ENCODE assay signal across 8 cellular contexts in genomic region chr13:20495087-20496023, GRCh38. TPM values are rescaled to one million over a fixed set of nuclear protein-coding genes. Genes with fewer than 3 reads are reported as not detected.
DNase-seq lines count a peak whose midpoint lies in the region; ATAC-seq and TF ChIP-seq lines count a peak whose summit lies in the region.

No MANE protein-coding gene starts in this region.

- 19% methylated on average over 14 of the region's 14 CpGs for WGBS in liver

- peaks cover under 1% of the 10 kb centered on the region for H3K36me3 Mint-ChIP-seq in CD8-positive, alpha-beta T cell
- no peaks in the 10 kb centered on the region for H3K36me3 Mint-ChIP-seq in activated CD4-positive, alpha-beta T cell treated with anti-CD3 and anti-CD28 coated beads for 36 hours (ENCODE audit: low read depth)

- peak; percentile 98 for ATAC-seq in CD8-positive, alpha-beta T cell
- ATAC-seq in GM21619 (IDR thresholded peaks at IDR 0.05; ENCODE audit: unreplicated experiment) (peak; percentile 66), HG02610 (IDR thresholded peaks at IDR 0.05; ENCODE audit: unreplicated experiment) (no peak)
- ATAC-seq in activated CD4-positive, alpha-beta T cell treated with anti-CD3 and anti-CD28 coated beads for 36 hours, result peak; percentile 67

- peaks cover under 1% of the 10 kb centered on the region for H3K9me3 Mint-ChIP-seq in CD8-positive, alpha-beta T cell
- H3K9me3 Mint-ChIP-seq in activated CD4-positive, alpha-beta T cell treated with anti-CD3 and anti-CD28 coated beads for 36 hours (ENCODE audit: low read depth), result peaks cover 4% of the 10 kb centered on the region

- no peak overlapping the region for H3K4me3 Mint-ChIP-seq in CD8-positive, alpha-beta T cell
- no peak overlapping the region for H3K4me3 Mint-ChIP-seq in activated CD4-positive, alpha-beta T cell treated with anti-CD3 and anti-CD28 coated beads for 36 hours

- H3K36me3 ChIP-seq in CD8-positive, alpha-beta T cell (ENCODE audit: insufficient read depth, low read length), result no peaks in the 10 kb centered on the region
- peaks cover 0 to 6% (median under 1%) of the 10 kb centered on the region in 4 donors for H3K36me3 ChIP-seq in liver (ENCODE audit: control insufficient read depth in 4 of 4, insufficient read depth in 3 of 4, low read depth in 1 of 4, low read length in 3 of 4)

- no peaks in the 10 kb centered on the region for H3K4me1 ChIP-seq in CD8-positive, alpha-beta T cell (ENCODE audit: insufficient read depth, low read length)
- H3K4me1 ChIP-seq in liver (ENCODE audit: control insufficient read depth in 4 of 4, insufficient read depth in 4 of 4, low read length in 3 of 4), result peaks cover 4 to 37% (median 17%) of the 10 kb centered on the region in 4 donors

- POLR2A ChIA-PET in CD8-positive, alpha-beta T cell (lab: Charles Lee), result no interaction called here
- POLR2A ChIA-PET in activated CD4-positive, alpha-beta T cell treated with anti-CD3 and anti-CD28 coated beads for 36 hours (lab: Charles Lee), result no interaction called here

- H3K4me3 ChIP-seq in CD8-positive, alpha-beta T cell (ENCODE audit: low read depth, low read length), result no peak overlapping the region
- peak overlapping the region; percentile 39 for H3K4me3 ChIP-seq in coronary artery
- no peak overlapping the region for H3K4me3 ChIP-seq in liver (ENCODE audit: low read depth in 1 of 3, low read length in 3 of 3)

- no peak overlapping the region for H3K27ac Mint-ChIP-seq in CD8-positive, alpha-beta T cell
- H3K27ac Mint-ChIP-seq in activated CD4-positive, alpha-beta T cell treated with anti-CD3 and anti-CD28 coated beads for 36 hours, result no peak overlapping the region

- no peak overlapping the region for H3K27ac ChIP-seq in CD8-positive, alpha-beta T cell (ENCODE audit: low read depth, low read length)
- no peak overlapping the region for H3K27ac ChIP-seq in coronary artery
- H3K27ac ChIP-seq in liver (ENCODE audit: low read depth in 1 of 2, low read length in 2 of 2), result peak overlapping the region; percentile 44 to 56

- CTCF ChIA-PET in CD8-positive, alpha-beta T cell (lab: Charles Lee), result interaction anchor here (0.6 to 6.0 kb wide), 37 partner anchors 10 to 434 kb away, joined by 3 to 84 read pairs (median 3); no protein-coding TSS in a partner anchor
- CTCF ChIA-PET in activated CD4-positive, alpha-beta T cell treated with anti-CD3 and anti-CD28 coated beads for 36 hours (lab: Charles Lee), result interaction anchor here (0.6 to 5.9 kb wide), 22 partner anchors 9 to 430 kb away, joined by 3 to 64 read pairs (median 5); partner anchors contain the start of gene IL17D

- no peaks in the 10 kb centered on the region for H3K27me3 ChIP-seq in CD8-positive, alpha-beta T cell (ENCODE audit: insufficient read depth, low read length)
- no peaks in the 10 kb centered on the region for H3K27me3 ChIP-seq in liver (ENCODE audit: control insufficient read depth in 4 of 4, insufficient read depth in 4 of 4, low read length in 3 of 4)

- no peaks in the 10 kb centered on the region for H3K27me3 Mint-ChIP-seq in CD8-positive, alpha-beta T cell (ENCODE audit: low read depth)
- no peaks in the 10 kb centered on the region for H3K27me3 Mint-ChIP-seq in activated CD4-positive, alpha-beta T cell treated with anti-CD3 and anti-CD28 coated beads for 36 hours

- TF ChIP-seq RAD21 in liver (IDR thresholded peaks at IDR 0.05), result peak; percentile 95 to 96

- DNase-seq in CD8-positive, alpha-beta T cell, result peak; percentile 25 to 75 (median 55)
- peak; percentile 40 for DNase-seq in NCI-H460 (ENCODE audit: extremely low read depth, low read depth)
- DNase-seq in activated CD4-positive, alpha-beta T cell treated with anti-CD3 and anti-CD28 coated beads for 36 hours, result peak; percentile 65
- no peak for DNase-seq in coronary artery (ENCODE audit: low spot score)
- DNase-seq in stimulated activated CD4-positive, alpha-beta T cell treated with anti-CD3 and anti-CD28 coated beads, TNF-alpha, amount 100 ng/mL, for 24 hours (ENCODE audit: low read depth in 3 of 3), result peak in 2 of 3 experiments; percentile 31 to 48

- peaks cover 15% of the 10 kb centered on the region for H3K4me1 Mint-ChIP-seq in CD8-positive, alpha-beta T cell (ENCODE audit: low read depth)
- no peaks in the 10 kb centered on the region for H3K4me1 Mint-ChIP-seq in activated CD4-positive, alpha-beta T cell treated with anti-CD3 and anti-CD28 coated beads for 36 hours

- TF ChIP-seq CTCF in CD8-positive, alpha-beta T cell (IDR thresholded peaks at IDR 0.05), result peak; percentile 99
- TF ChIP-seq CTCF in coronary artery (IDR thresholded peaks at IDR 0.05) (peak; percentile 89), liver (IDR thresholded peaks at IDR 0.05; ENCODE audit: low read depth, low read length, missing input control) (peak; percentile 99)

- H3K9me3 ChIP-seq in CD8-positive, alpha-beta T cell (ENCODE audit: low read length), result no peaks in the 10 kb centered on the region
- H3K9me3 ChIP-seq in liver (ENCODE audit: control insufficient read depth in 4 of 4, low read length in 3 of 4), result no peaks in the 10 kb centered on the region

- peak overlapping the region in 1 of 2 donors; percentile 49 for H3K9ac ChIP-seq in liver (ENCODE audit: low read depth in 1 of 2, low read length in 2 of 2)

- intact Hi-C loops in CD8-positive, alpha-beta T cell (cut with DNase I, micrococcal nuclease), result loop anchor here (1.0 to 5.0 kb wide), 9 partner anchors 87 to 982 kb away; partner anchors contain the start of gene EEF1AKMT1 (in 1 of the 2)
- intact Hi-C loops in activated CD4-positive, alpha-beta T cell treated with anti-CD3 and anti-CD28 coated beads for 36 hours (cut with DNase I, micrococcal nuclease), result loop anchor here (1.0 to 5.0 kb wide), 9 partner anchors 92 to 982 kb away; partner anchors contain the start of gene IL17D (in 1 of the 2)

TF ChIP-seq in liver, 16 proteins besides CTCF, POLR2A, EP300 and RAD21:
- TF ChIP-seq, protein P1, sequence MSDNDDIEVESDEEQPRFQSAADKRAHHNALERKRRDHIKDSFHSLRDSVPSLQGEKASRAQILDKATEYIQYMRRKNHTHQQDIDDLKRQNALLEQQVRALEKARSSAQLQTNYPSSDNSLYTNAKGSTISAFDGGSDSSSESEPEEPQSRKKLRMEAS (IDR thresholded peaks at IDR 0.05), result peak; percentile 42
- TF ChIP-seq YY1 (IDR thresholded peaks at IDR 0.05), result no peak
- no peak for TF ChIP-seq JUND (IDR thresholded peaks at IDR 0.05)
- TF ChIP-seq, protein P2, sequence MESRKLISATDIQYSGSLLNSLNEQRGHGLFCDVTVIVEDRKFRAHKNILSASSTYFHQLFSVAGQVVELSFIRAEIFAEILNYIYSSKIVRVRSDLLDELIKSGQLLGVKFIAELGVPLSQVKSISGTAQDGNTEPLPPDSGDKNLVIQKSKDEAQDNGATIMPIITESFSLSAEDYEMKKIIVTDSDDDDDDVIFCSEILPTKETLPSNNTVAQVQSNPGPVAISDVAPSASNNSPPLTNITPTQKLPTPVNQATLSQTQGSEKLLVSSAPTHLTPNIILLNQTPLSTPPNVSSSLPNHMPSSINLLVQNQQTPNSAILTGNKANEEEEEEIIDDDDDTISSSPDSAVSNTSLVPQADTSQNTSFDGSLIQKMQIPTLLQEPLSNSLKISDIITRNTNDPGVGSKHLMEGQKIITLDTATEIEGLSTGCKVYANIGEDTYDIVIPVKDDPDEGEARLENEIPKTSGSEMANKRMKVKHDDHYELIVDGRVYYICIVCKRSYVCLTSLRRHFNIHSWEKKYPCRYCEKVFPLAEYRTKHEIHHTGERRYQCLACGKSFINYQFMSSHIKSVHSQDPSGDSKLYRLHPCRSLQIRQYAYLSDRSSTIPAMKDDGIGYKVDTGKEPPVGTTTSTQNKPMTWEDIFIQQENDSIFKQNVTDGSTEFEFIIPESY (IDR thresholded peaks at IDR 0.05), result no peak
- TF ChIP-seq NR2F2 (IDR thresholded peaks at IDR 0.05), result no peak
- TF ChIP-seq REST (IDR thresholded peaks at IDR 0.05), result no peak
- no peak for TF ChIP-seq HNF4G (IDR thresholded peaks at IDR 0.05)
- peak in 1 of 2 donors; percentile 52 for TF ChIP-seq HNF4A (conservative IDR thresholded peaks at IDR 0.05)
- peak; percentile 29 for TF ChIP-seq FOXA2 (IDR thresholded peaks at IDR 0.05)
- no peak for TF ChIP-seq FOXA1 (IDR thresholded peaks at IDR 0.05)
- no peak for TF ChIP-seq EGR1 (IDR thresholded peaks at IDR 0.05; ENCODE audit: low read depth in 2 of 2)
- no peak for TF ChIP-seq TAF1 (conservative IDR thresholded peaks at IDR 0.05)
- no peak for TF ChIP-seq GABPA (IDR thresholded peaks at IDR 0.05 in 1 of 2, conservative IDR thresholded peaks at IDR 0.05 in 1 of 2)
- TF ChIP-seq RXRA (IDR thresholded peaks at IDR 0.05), result peak in 1 of 2 donors; percentile 29
TF ChIP-seq in liver: peak in this region for 4.

RNA-seq across cellular contexts. Expression of gene CRYL1, which starts 30.3 kb away (rescaled TPM):
- total RNA-seq in CD8-positive, alpha-beta T cell, result 1 to 10 TPM; 8.0 to 8.5 TPM
- 8.7 and 9.1 TPM in 2 replicates for total RNA-seq in NCI-H460 (2014; rRNA removed; shearing (Covaris generic))
- 5.4 and 5.5 TPM in 2 replicates for polyA plus RNA-seq in NCI-H460 (2014; cell fraction: nucleus; rRNA removed)
- 1 to 10 TPM; 8.5 to 9.1 TPM for total RNA-seq in activated CD4-positive, alpha-beta T cell treated with anti-CD3 and anti-CD28 coated beads for 36 hours
- 100 to 1,000 TPM in 1 of 2 donors, 10 to 100 TPM in 1; 87.8 to 179 TPM for total RNA-seq in liver
- 100 to 1,000 TPM; 162 to 174 TPM for polyA plus RNA-seq in liver

Comparison
In these comparisons a context has a peak if more than half of its experiments do, and no peak if none do; other contexts are left out.
1. H3K27ac ChIP-seq: peak in liver (2 of 2); none in CD8-positive, alpha-beta T cell (single experiment) and coronary artery (0 of 2).
2. Peak in every context shown above with its lines, with median percentiles within 50 percentile points of each other: CTCF ChIP-seq.